In the genomic region with DNA sequence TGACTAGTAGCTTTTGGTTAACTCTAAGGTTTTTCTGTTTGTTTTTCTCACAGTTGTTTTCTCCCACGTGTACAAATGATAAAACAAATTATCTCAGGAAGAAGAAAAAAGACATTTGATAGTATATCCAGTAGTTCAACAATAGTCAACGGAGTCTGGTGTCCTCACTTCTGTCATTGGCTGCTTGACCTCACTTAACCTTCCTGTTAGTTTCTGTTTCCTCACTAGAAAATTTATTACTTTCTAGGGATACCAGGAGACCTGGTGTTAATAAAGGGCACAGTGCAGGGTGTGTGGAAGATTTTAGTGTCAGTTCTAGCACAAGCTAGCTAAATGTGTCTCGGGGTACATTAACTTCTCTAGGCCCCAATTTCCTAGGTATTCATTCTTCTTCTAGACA, we compare ENCODE assay signal across 19 cellular contexts.
DNase-seq lines count a peak whose midpoint lies in the region; ATAC-seq, FAIRE-seq and TF ChIP-seq lines count a peak whose summit lies in the region.
"Had no signal": no experiment of that assay in that cellular context is flagged by ENCODE, and none has a peak within 500 bp of the region (broad histone marks: within the 10 kb centered on the region; RNA-seq: fewer than 3 reads in every experiment).

No MANE protein-coding gene starts in this region.

- H3K4me2 ChIP-seq in HepG2 (ENCODE audit: low read depth, low read length) (no peak overlapping the region), endothelial cell of umbilical vein (ENCODE audit: insufficient read depth, low read length) (peak overlapping the region; percentile 34)

- H2AFZ ChIP-seq in HepG2 (ENCODE audit: low read length) (no peak overlapping the region), endothelial cell of umbilical vein (ENCODE audit: low read depth, low read length) (no peak overlapping the region)
- H2AFZ ChIP-seq: GM23248 had no signal

- POLR2A ChIA-PET in HepG2 (lab: Yijun Ruan, JAX) = no interaction called here
- POLR2A ChIA-PET in activated CD8-positive, alpha-beta T cell treated with anti-CD3 and anti-CD28 coated beads for 36 hours (lab: Charles Lee) = interaction anchor here (0.7 to 3.9 kb wide), 8 partner anchors 9 to 139 kb away, joined by 3 to 14 read pairs (median 3); no protein-coding TSS in a partner anchor
- POLR2A ChIA-PET in endothelial cell of umbilical vein (lab: Charles Lee) = no interaction called here

- WGBS in liver = 67% methylated on average over 3 of the region's 3 CpGs
- 3% methylated on average over 3 of the region's 3 CpGs for WGBS in HepG2 (ENCODE audit: low lambda C conversion rate)
- 53 to 67% methylated on average over 3 of the region's 3 CpGs for WGBS in thyroid gland, 2 donors
- 72 to 74% methylated on average over 3 of the region's 3 CpGs for WGBS in aorta, 2 donors

- dilution Hi-C loops in endothelial cell of umbilical vein (cut with MboI; ENCODE audit: extremely low pct_ligation_motif_present, low sequenced_read_pairs) = no loop called here

- peak overlapping the region; percentile 90 for H3K27ac Mint-ChIP-seq in activated CD8-positive, alpha-beta T cell treated with anti-CD3 and anti-CD28 coated beads for 36 hours

- DNase-seq in HepG2 (ENCODE audit: low spot score) (no peak), endothelial cell of umbilical vein (ENCODE audit: low read depth, low spot score) (no peak), thyroid gland (no peak), anterior cingulate cortex (lab: John Stamatoyannopoulos, UW) (no peak), aorta (no peak), nucleus accumbens (lab: John Stamatoyannopoulos, UW) (no peak)
- no peak for DNase-seq in activated CD8-positive, alpha-beta T cell treated with anti-CD3 and anti-CD28 coated beads for 36 hours
- DNase-seq: activated CD8-positive, alpha-beta memory T cell treated with anti-CD3 and anti-CD28 coated beads, Interleukin-2, amount 50 U/mL, for 4 hours; amniotic stem cell; DMS 273 treated with DMSO at 0.1 percent for 48 hours; GM23248; hypothalamus; left cardiac atrium; mucosa of descending colon; NCI-H446 treated with DMSO at 0.1 percent for 48 hours; stimulated activated CD4-positive, alpha-beta T cell treated with anti-CD3 and anti-CD28 coated beads, Interleukin-4, amount 100 ng/mL, for 1 hour; testis; WERI-Rb-1 had no signal

- H3K9ac ChIP-seq in liver (ENCODE audit: low read depth in 1 of 2, low read length in 2 of 2) (no peak overlapping the region), HepG2 (ENCODE audit: insufficient read depth, low read depth, low read length) (no peak overlapping the region), endothelial cell of umbilical vein (replicated peaks; ENCODE audit: extremely low read depth, insufficient read depth, low read length) (no peak overlapping the region)
- H3K9ac ChIP-seq: GM23248 had no signal

- CTCF ChIA-PET in HepG2 (lab: Yijun Ruan, JAX; ENCODE audit: low intra/inter-chr PET ratio, low total read pairs) = no interaction called here
- CTCF ChIA-PET in activated CD8-positive, alpha-beta T cell treated with anti-CD3 and anti-CD28 coated beads for 36 hours (lab: Charles Lee) = interaction anchor here (0.7 to 0.9 kb wide), 2 partner anchors 43 to 64 kb away, joined by 3 to 4 read pairs; no protein-coding TSS in a partner anchor
- CTCF ChIA-PET in endothelial cell of umbilical vein (lab: Charles Lee) = no interaction called here

- TF ChIP-seq RAD21 in liver (IDR thresholded peaks at IDR 0.05) (no peak), HepG2 (CRISPR knock-in tag; IDR thresholded peaks at IDR 0.05) (no peak)

- no peaks in the 10 kb centered on the region for H3K9me1 ChIP-seq in endothelial cell of umbilical vein (replicated peaks; ENCODE audit: control insufficient read depth, extremely low read depth, insufficient read depth, low read length)

- H3K9me3 Mint-ChIP-seq in activated CD8-positive, alpha-beta T cell treated with anti-CD3 and anti-CD28 coated beads for 36 hours = no peaks in the 10 kb centered on the region

- H3K4me3 Mint-ChIP-seq in activated CD8-positive, alpha-beta T cell treated with anti-CD3 and anti-CD28 coated beads for 36 hours = peak overlapping the region; percentile 72

- in situ Hi-C loops in HepG2 (cut with HindIII; ENCODE audit: extremely low pct_ligation_motif_present, low pct_unique_long_range_greater_than_20kb) = no loop called here

- intact Hi-C loops in HepG2 (cut with micrococcal nuclease; ENCODE audit: unreplicated experiment) (no loop called here), endothelial cell of umbilical vein (cut with micrococcal nuclease) (loop anchor here (5.0 kb wide), 1 partner anchor 140 kb away; no protein-coding TSS in a partner anchor), thyroid gland (cut with DNase I) (no loop called here), aorta (cut with DNase I) (no loop called here)
- intact Hi-C loops in activated CD8-positive, alpha-beta T cell treated with anti-CD3 and anti-CD28 coated beads for 36 hours (cut with micrococcal nuclease) = no loop called here

- TF ChIP-seq CTCF in liver (IDR thresholded peaks at IDR 0.05; ENCODE audit: low read depth, low read length, missing input control) (no peak), HepG2 (CRISPR knock-in tag; IDR thresholded peaks at IDR 0.05) (no peak), endothelial cell of umbilical vein (IDR thresholded peaks at IDR 0.05; ENCODE audit: extremely low read depth in 1 of 2, insufficient read depth in 1 of 2, low read depth in 1 of 2, low read length in 2 of 2) (no peak), thyroid gland (IDR thresholded peaks at IDR 0.05) (no peak)
- no peak for TF ChIP-seq CTCF in activated CD8-positive, alpha-beta T cell treated with anti-CD3 and anti-CD28 coated beads for 36 hours (IDR thresholded peaks at IDR 0.05)

- no peak for FAIRE-seq in HepG2 (lab: Jason Lieb, UNC)
- FAIRE-seq in endothelial cell of umbilical vein (lab: Jason Lieb, UNC) = no peak

- peaks cover 5 to 13% (median 9%) of the 10 kb centered on the region in 4 donors for H3K4me1 ChIP-seq in liver (ENCODE audit: control insufficient read depth in 4 of 4, insufficient read depth in 4 of 4, low read length in 3 of 4)
- H3K4me1 ChIP-seq in HepG2 (ENCODE audit: insufficient read depth, low read length) = peaks cover 16% of the 10 kb centered on the region
- peaks cover 60% of the 10 kb centered on the region for H3K4me1 ChIP-seq in endothelial cell of umbilical vein (ENCODE audit: control insufficient read depth, extremely low read depth, insufficient read depth, low read length)
- peaks cover 26 to 50% of the 10 kb centered on the region in 2 donors for H3K4me1 ChIP-seq in thyroid gland
- H3K4me1 ChIP-seq in aorta (ENCODE audit: control insufficient read depth in 1 of 2, insufficient read depth in 2 of 2, low read length in 2 of 2) = no peaks in the 10 kb centered on the region
- H3K4me1 ChIP-seq: testis had no signal

- no TSS peak for BruUV-seq in HepG2 (replicated peaks; lab: Mats Ljungman, UMichigan)
- no TSS peak for BruUV-seq in endothelial cell of umbilical vein (replicated peaks; lab: Mats Ljungman, UMichigan)

- no peaks in the 10 kb centered on the region for H4K20me1 ChIP-seq in HepG2 (ENCODE audit: insufficient read depth, low read length)
- no peaks in the 10 kb centered on the region for H4K20me1 ChIP-seq in endothelial cell of umbilical vein (replicated peaks; ENCODE audit: control insufficient read depth, extremely low read depth, insufficient read depth, low read length)

- H3K79me2 ChIP-seq in HepG2 (ENCODE audit: insufficient read depth, low read length) (no peaks in the 10 kb centered on the region), endothelial cell of umbilical vein (ENCODE audit: control insufficient read depth, insufficient read depth, low read length) (peaks cover 58% of the 10 kb centered on the region)

- H3K27ac ChIP-seq in liver (ENCODE audit: low read depth in 1 of 2, low read length in 2 of 2) (no peak overlapping the region), HepG2 (ENCODE audit: extremely low read length, insufficient read depth, low read length) (no peak overlapping the region), endothelial cell of umbilical vein (ENCODE audit: insufficient read depth, low read depth, low read length) (no peak overlapping the region), thyroid gland (peak overlapping the region; percentile 89 to 94 (median 91)), aorta (ENCODE audit: low read depth in 1 of 2, low read length in 2 of 2) (no peak overlapping the region)
- H3K27ac ChIP-seq: GM23248, testis, WERI-Rb-1 had no signal

- no peaks in the 10 kb centered on the region for H3K36me3 ChIP-seq in liver (ENCODE audit: control insufficient read depth in 4 of 4, insufficient read depth in 3 of 4, low read depth in 1 of 4, low read length in 3 of 4)
- H3K36me3 ChIP-seq in HepG2 (replicated peaks in 1 of 2; ENCODE audit: control insufficient read depth in 1 of 2, insufficient read depth in 2 of 2, low read length in 2 of 2) = no peaks in the 10 kb centered on the region
- no peaks in the 10 kb centered on the region for H3K36me3 ChIP-seq in endothelial cell of umbilical vein (ENCODE audit: control insufficient read depth in 2 of 2, extremely low read depth in 1 of 2, insufficient read depth in 2 of 2, low read length in 2 of 2)
- no peaks in the 10 kb centered on the region for H3K36me3 ChIP-seq in thyroid gland
- no peaks in the 10 kb centered on the region for H3K36me3 ChIP-seq in aorta (ENCODE audit: control insufficient read depth in 1 of 2, insufficient read depth in 2 of 2, low read length in 1 of 2)
- H3K36me3 ChIP-seq: WERI-Rb-1 had no signal

- TF ChIP-seq EP300 in HepG2 (IDR thresholded peaks at IDR 0.05; ENCODE audit: low read depth in 2 of 2, low read length in 2 of 2) (no peak), HepG2 (CRISPR knock-in tag; IDR thresholded peaks at IDR 0.05; ENCODE audit: borderline replicate concordance) (no peak)

- TF ChIP-seq POLR2A in HepG2 (IDR thresholded peaks at IDR 0.05; ENCODE audit: insufficient read depth in 1 of 2, low read depth in 2 of 2, low read length in 2 of 2) = no peak
- TF ChIP-seq POLR2A in endothelial cell of umbilical vein (IDR thresholded peaks at IDR 0.05; ENCODE audit: low read depth, low read length) = no peak
- no peak for TF ChIP-seq POLR2A in thyroid gland (IDR thresholded peaks at IDR 0.05)

- no peak for ATAC-seq in HepG2
- no peak for ATAC-seq in activated CD8-positive, alpha-beta T cell treated with anti-CD3 and anti-CD28 coated beads for 36 hours
- no peak for ATAC-seq in aorta (ENCODE audit: low FRiP score)
- ATAC-seq: left cardiac atrium, mucosa of descending colon had no signal

- no peaks in the 10 kb centered on the region for H3K9me3 ChIP-seq in liver (ENCODE audit: control insufficient read depth in 4 of 4, low read length in 3 of 4)
- no peaks in the 10 kb centered on the region for H3K9me3 ChIP-seq in HepG2 (ENCODE audit: low read length)
- H3K9me3 ChIP-seq in endothelial cell of umbilical vein (replicated peaks; ENCODE audit: control insufficient read depth, insufficient read depth, low read length) = no peaks in the 10 kb centered on the region
- H3K9me3 ChIP-seq in thyroid gland = no peaks in the 10 kb centered on the region
- no peaks in the 10 kb centered on the region for H3K9me3 ChIP-seq in aorta (ENCODE audit: control insufficient read depth, low read length)
- H3K9me3 ChIP-seq: mucosa of descending colon, testis had no signal

- peaks cover 93% of the 10 kb centered on the region for H3K4me1 Mint-ChIP-seq in activated CD8-positive, alpha-beta T cell treated with anti-CD3 and anti-CD28 coated beads for 36 hours (ENCODE audit: low read depth)

- no peaks in the 10 kb centered on the region for H3K27me3 ChIP-seq in liver (ENCODE audit: control insufficient read depth in 4 of 4, insufficient read depth in 4 of 4, low read length in 3 of 4)
- H3K27me3 ChIP-seq in HepG2 (ENCODE audit: control insufficient read depth in 1 of 2, insufficient read depth in 2 of 2, low read length in 2 of 2) = no peaks in the 10 kb centered on the region
- no peaks in the 10 kb centered on the region for H3K27me3 ChIP-seq in endothelial cell of umbilical vein (ENCODE audit: control insufficient read depth in 2 of 2, insufficient read depth in 2 of 2, low read length in 2 of 2)
- no peaks in the 10 kb centered on the region for H3K27me3 ChIP-seq in thyroid gland
- no peaks in the 10 kb centered on the region for H3K27me3 ChIP-seq in aorta (ENCODE audit: control insufficient read depth in 1 of 2, insufficient read depth in 2 of 2, low read length in 1 of 2)
- H3K27me3 ChIP-seq: testis had no signal

- H3K36me3 Mint-ChIP-seq in activated CD8-positive, alpha-beta T cell treated with anti-CD3 and anti-CD28 coated beads for 36 hours (ENCODE audit: low read depth) = peaks cover 42% of the 10 kb centered on the region

- H3K27me3 Mint-ChIP-seq in activated CD8-positive, alpha-beta T cell treated with anti-CD3 and anti-CD28 coated beads for 36 hours = no peaks in the 10 kb centered on the region

- H3K4me3 ChIP-seq in liver (ENCODE audit: low read depth in 1 of 3, low read length in 3 of 3) (no peak overlapping the region), HepG2 (replicated peaks in 1 of 3; ENCODE audit: insufficient read depth in 1 of 3, low read depth in 2 of 3, low read length in 3 of 3) (no peak overlapping the region), endothelial cell of umbilical vein (replicated peaks in 1 of 3; ENCODE audit: insufficient read depth in 1 of 3, low read depth in 1 of 3, low read length in 3 of 3) (no peak overlapping the region), thyroid gland (replicated peaks in 1 of 3) (no peak overlapping the region), aorta (ENCODE audit: low read length in 2 of 2) (no peak overlapping the region)
- H3K4me3 ChIP-seq: GM23248, mucosa of descending colon, testis had no signal

Comparison
In these comparisons a context has a peak if more than half of its experiments do, and no peak if none do; other contexts are left out.
1. H3K27ac ChIP-seq: peak in thyroid gland (3 of 3); none in liver (0 of 2), HepG2 (single experiment), endothelial cell of umbilical vein (single experiment) and aorta (0 of 2).